17 cellular contexts compared by ENCODE assay signal in genomic region chrX:84748965-84749656, GRCh38.
DNase-seq lines count a peak whose midpoint lies in the region; ATAC-seq, FAIRE-seq and TF ChIP-seq lines count a peak whose summit lies in the region.
"Had no signal": no experiment of that assay in that cellular context is flagged by ENCODE, and none has a peak within 500 bp of the region (broad histone marks: within the 10 kb centered on the region; RNA-seq: fewer than 3 reads in every experiment).

No MANE protein-coding gene starts in this region.

- DNase-seq in GM23338 (ENCODE audit: low spot score) (no peak), mucosa of descending colon (no peak), RKO (ENCODE audit: low spot score) (no peak)
- DNase-seq: C1 segment of cervical spinal cord; Calu3; CD4-positive, alpha-beta memory T cell; COR-L47; DMS53; DMS79 treated with DMSO at 0.1 percent for 48 hours; H7; HCEC 1CT had no signal

- peaks cover 5% of the 10 kb centered on the region; the same call in 2 of the 3 replicates for H3K36me3 Mint-ChIP-seq in GM23338 (ENCODE audit: low read depth)
- H3K36me3 Mint-ChIP-seq: CD4-positive, alpha-beta memory T cell had no signal

- no peaks in the 10 kb centered on the region for H3K27me3 ChIP-seq in GM23338 (ENCODE audit: insufficient read depth)

- FAIRE-seq in colon (lab: Jason Lieb, UNC) = peak; percentile 91
- FAIRE-seq: G401.6, GM12892, H1 had no signal

- no peak overlapping the region for H2AFZ ChIP-seq in GM23338

- H3K27ac Mint-ChIP-seq in GM23338 = 0 out of 2 replicates have a peak overlapping the region, but pooled peaks have one; percentile 33
- H3K27ac Mint-ChIP-seq: CD4-positive, alpha-beta memory T cell had no signal

- no peak overlapping the region for H3K27ac ChIP-seq in GM23338 (ENCODE audit: low read depth)

- H3K9me3 Mint-ChIP-seq in GM23338 = peaks cover 5% of the 10 kb centered on the region; the same call in 2 of the 3 replicates
- H3K9me3 Mint-ChIP-seq: CD4-positive, alpha-beta memory T cell had no signal

- no peak overlapping the region for H3K4me3 ChIP-seq in GM23338
- no peak overlapping the region for H3K4me3 ChIP-seq in mucosa of descending colon

- H3K9me3 ChIP-seq in mucosa of descending colon = no peaks in the 10 kb centered on the region

- intact Hi-C loops in mucosa of descending colon (cut with DNase I, micrococcal nuclease) = no loop called here

- no peaks in the 10 kb centered on the region for H4K20me1 ChIP-seq in GM23338 (replicated peaks; ENCODE audit: insufficient read depth)

- peaks cover 4% of the 10 kb centered on the region for H3K27me3 Mint-ChIP-seq in GM23338 (ENCODE audit: insufficient read depth, low read depth, poor library complexity)
- H3K27me3 Mint-ChIP-seq: CD4-positive, alpha-beta memory T cell had no signal

- no peaks in the 10 kb centered on the region for H3K4me1 ChIP-seq in GM23338 (ENCODE audit: insufficient read depth)
- no peaks in the 10 kb centered on the region for H3K4me1 ChIP-seq in mucosa of descending colon (ENCODE audit: low read depth)

- no peaks in the 10 kb centered on the region for H3K9me2 ChIP-seq in GM23338 (ENCODE audit: insufficient read depth)

- H3K4me1 Mint-ChIP-seq in GM23338 = peaks cover 8% of the 10 kb centered on the region
- H3K4me1 Mint-ChIP-seq: CD4-positive, alpha-beta memory T cell had no signal

- no peaks in the 10 kb centered on the region for H3F3A ChIP-seq in GM23338 (replicated peaks; ENCODE audit: low read depth)

- no peaks in the 10 kb centered on the region for H3K79me2 ChIP-seq in GM23338 (replicated peaks; ENCODE audit: insufficient read depth)

- ATAC-seq in GM23338 = no peak
- ATAC-seq in mucosa of descending colon = peak; percentile 77
- no peak for ATAC-seq in HG03095 (IDR thresholded peaks at IDR 0.05; ENCODE audit: unreplicated experiment)
- no peak for ATAC-seq in HG03520 (IDR thresholded peaks at IDR 0.05; ENCODE audit: unreplicated experiment)

- no peak for TF ChIP-seq CTCF in GM23338 (conservative IDR thresholded peaks at IDR 0.05; ENCODE audit: low read depth in 2 of 2)
- TF ChIP-seq CTCF in mucosa of descending colon (IDR thresholded peaks at IDR 0.05) = no peak

- H3K36me3 ChIP-seq in GM23338 (ENCODE audit: insufficient read depth) = no peaks in the 10 kb centered on the region
- no peaks in the 10 kb centered on the region for H3K36me3 ChIP-seq in mucosa of descending colon (ENCODE audit: low read depth)

- no peak overlapping the region for H3K4me3 Mint-ChIP-seq in GM23338
- H3K4me3 Mint-ChIP-seq: CD4-positive, alpha-beta memory T cell had no signal

- no peak overlapping the region for H3K4me2 ChIP-seq in GM23338

TF ChIP-seq in GM23338, 12 proteins besides CTCF, POLR2A, EP300 and RAD21 (continues in another document):
- TF ChIP-seq STAT1 (IDR thresholded peaks at IDR 0.05; ENCODE audit: unreplicated experiment) (no peak), ETS1 (IDR thresholded peaks at IDR 0.05) (no peak), EZH2 (IDR thresholded peaks at IDR 0.05; ENCODE audit: low read depth, unreplicated experiment) (no peak), NANOG (IDR thresholded peaks at IDR 0.05; ENCODE audit: borderline replicate concordance) (no peak), ZNF462 (CRISPR knock-in tag; IDR thresholded peaks at IDR 0.05) (no peak), ZNF331 (CRISPR knock-in tag; IDR thresholded peaks at IDR 0.05; ENCODE audit: low read depth) (no peak), JUNB (IDR thresholded peaks at IDR 0.05; ENCODE audit: unreplicated experiment) (no peak), EZH2phosphoT487 (IDR thresholded peaks at IDR 0.05; ENCODE audit: unreplicated experiment) (no peak), POLR2AphosphoS5 (IDR thresholded peaks at IDR 0.05; ENCODE audit: low read depth) (no peak), ZNF114 (CRISPR knock-in tag; IDR thresholded peaks at IDR 0.05) (no peak)
